Comparison of ENCODE assay signal across 8 cellular contexts in the genomic region with DNA sequence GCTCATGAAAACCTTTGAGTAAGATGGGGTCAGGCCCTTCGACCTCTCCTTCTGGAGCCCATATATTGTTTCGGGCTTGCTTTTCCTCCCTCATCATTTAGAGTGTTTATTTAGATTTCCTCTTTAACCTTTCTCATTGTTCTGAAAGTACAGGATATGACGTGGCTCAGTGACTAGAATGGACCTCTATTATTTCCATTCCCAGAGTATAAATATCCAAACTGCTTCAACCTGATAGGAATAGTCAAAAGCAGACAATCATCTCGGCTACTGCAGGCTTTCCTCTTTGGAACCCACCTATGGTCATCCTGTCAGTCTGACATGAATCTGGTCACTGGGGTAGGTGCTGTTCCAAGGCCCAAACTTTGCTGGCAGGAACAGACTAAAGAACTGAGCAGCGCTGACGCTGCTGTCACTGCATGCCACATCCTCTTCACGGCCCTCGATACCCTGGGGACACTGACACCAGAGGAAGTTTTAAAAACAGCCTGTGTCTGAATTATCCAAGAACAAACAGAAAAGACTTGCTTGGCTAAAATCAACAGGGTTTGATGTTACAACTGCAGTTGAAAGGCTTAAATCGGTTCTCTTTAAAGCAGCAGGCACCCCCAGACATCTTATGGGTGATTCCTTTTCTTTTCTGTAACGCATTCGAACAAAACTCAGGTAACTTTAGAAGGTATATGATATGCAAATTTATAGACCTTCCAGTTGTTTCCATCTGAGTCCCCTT. TPM values are rescaled to one million over a fixed set of nuclear protein-coding genes. Genes with fewer than 3 reads are reported as not detected.
DNase-seq lines count a peak whose midpoint lies in the region; ATAC-seq and TF ChIP-seq lines count a peak whose summit lies in the region.

No MANE protein-coding gene starts in this region.

- H3K27ac Mint-ChIP-seq in chondrocyte (ENCODE audit: unreplicated experiment) (peak overlapping the region; percentile 78), naive B cell (peak overlapping the region; percentile 98 to 100 (median 99)), neural progenitor cell (no peak overlapping the region)

- H2AFZ ChIP-seq in neural progenitor cell (replicated peaks) = no peak overlapping the region

- H3F3A ChIP-seq in neural progenitor cell (ENCODE audit: low read depth) = no peaks in the 10 kb centered on the region

- no peaks in the 10 kb centered on the region for H3K27me3 Mint-ChIP-seq in chondrocyte (ENCODE audit: low read depth)
- H3K27me3 Mint-ChIP-seq in naive B cell = no peaks in the 10 kb centered on the region
- no peaks in the 10 kb centered on the region for H3K27me3 Mint-ChIP-seq in neural progenitor cell (ENCODE audit: insufficient read depth, low read depth)

- DNase-seq in activated CD4-positive, CD25-positive, alpha-beta regulatory T cell treated with anti-CD3 and anti-CD28 coated beads, Interleukin-2, amount 50 U/mL, for 72 hours = no peak
- DNase-seq in T-helper 9 cell (peak; percentile 34), chondrocyte (ENCODE audit: low spot score) (no peak), naive B cell (peak; percentile 87), HK-2 (ENCODE audit: unreplicated experiment) (no peak), neural progenitor cell (ENCODE audit: low spot score) (no peak)

- H3K36me3 Mint-ChIP-seq in chondrocyte (ENCODE audit: low read depth) (no peaks in the 10 kb centered on the region), naive B cell (no peaks in the 10 kb centered on the region), neural progenitor cell (no peaks in the 10 kb centered on the region)

- no peak overlapping the region for H3K4me3 ChIP-seq in neural progenitor cell

- peak; percentile 37 for ATAC-seq in activated CD4-positive, CD25-positive, alpha-beta regulatory T cell treated with anti-CD3 and anti-CD28 coated beads, Interleukin-2, amount 50 U/mL, for 24 hours
- ATAC-seq in HG03095 (IDR thresholded peaks at IDR 0.05; ENCODE audit: unreplicated experiment) = peak; percentile 66
- ATAC-seq in naive B cell (ENCODE audit: low read depth in 2 of 2) = peak; percentile 84 to 85

- H3K79me2 ChIP-seq in neural progenitor cell (ENCODE audit: low read depth) = peaks cover under 1% of the 10 kb centered on the region

- H3K36me3 ChIP-seq in neural progenitor cell = no peaks in the 10 kb centered on the region

- no peaks in the 10 kb centered on the region for H3K4me1 ChIP-seq in neural progenitor cell

- H3K4me3 Mint-ChIP-seq in chondrocyte (ENCODE audit: unreplicated experiment) (peak overlapping the region; percentile 28), naive B cell (peak overlapping the region; percentile 44 to 92 (median 80)), neural progenitor cell (no peak overlapping the region)

- no peaks in the 10 kb centered on the region for H3K9me3 ChIP-seq in neural progenitor cell (ENCODE audit: low read depth)

- H3K4me2 ChIP-seq in neural progenitor cell = no peak overlapping the region

- H3K9ac ChIP-seq in neural progenitor cell = no peak overlapping the region

- no peaks in the 10 kb centered on the region for H3K27me3 ChIP-seq in neural progenitor cell

- H4K20me1 ChIP-seq in neural progenitor cell (ENCODE audit: low read depth) = no peaks in the 10 kb centered on the region

- TF ChIP-seq CTCF in chondrocyte (IDR thresholded peaks at IDR 0.05) (no peak), neural progenitor cell (IDR thresholded peaks at IDR 0.05) (no peak)

- H3K4me1 Mint-ChIP-seq in chondrocyte (ENCODE audit: low read depth) (peaks cover 36% of the 10 kb centered on the region), naive B cell (peaks cover 39 to 58% (median 46%) of the 10 kb centered on the region in 3 donors), neural progenitor cell (peaks cover 19% of the 10 kb centered on the region)

- no peak overlapping the region for H3K27ac ChIP-seq in neural progenitor cell

- H3K9me3 Mint-ChIP-seq in chondrocyte (ENCODE audit: low read depth) = no peaks in the 10 kb centered on the region
- H3K9me3 Mint-ChIP-seq in naive B cell = no peaks in the 10 kb centered on the region
- H3K9me3 Mint-ChIP-seq in neural progenitor cell = no peaks in the 10 kb centered on the region

RNA-seq across cellular contexts. Expression of a gene that starts 5.0 kb away (rescaled TPM):
- 33.6 to 44.0 TPM (median 39.3 TPM) in 3 replicates for total RNA-seq in chondrocyte
- polyA plus RNA-seq in naive B cell (ENCODE audit: low read depth in 6 of 6) = 10 to 100 TPM; 52.0 to 98.1 (median 78.2) TPM
- total RNA-seq in neural progenitor cell (ENCODE audit: low replicate concordance) = 86.2 and 107 TPM in 2 replicates

RNA-seq across cellular contexts. Expression of a gene that starts 22.7 kb away (rescaled TPM):
- total RNA-seq in chondrocyte (4.2 to 8.1 TPM (median 7.1 TPM) in 3 replicates), neural progenitor cell (ENCODE audit: low replicate concordance) (7.4 and 11.8 TPM in 2 replicates)
- 1 to 10 TPM in 3 of 6 donors, under 1 TPM in 2, not detected in 1; 0.51 to 2.0 (median 1.1) TPM for polyA plus RNA-seq in naive B cell (ENCODE audit: low read depth in 6 of 6)

Comparison
In these comparisons a context has a peak if more than half of its experiments do, and no peak if none do; other contexts are left out.
1. DNase-seq: peak in T-helper 9 cell (single experiment) and naive B cell (single experiment); none in activated CD4-positive, CD25-positive, alpha-beta regulatory T cell treated with anti-CD3 and anti-CD28 coated beads, Interleukin-2, amount 50 U/mL, for 72 hours (single experiment), chondrocyte (single experiment), HK-2 (single experiment) and neural progenitor cell (single experiment).
2. Peak in every context shown above with its lines, with median percentiles within 50 percentile points of each other: ATAC-seq.